In the genomic region with DNA sequence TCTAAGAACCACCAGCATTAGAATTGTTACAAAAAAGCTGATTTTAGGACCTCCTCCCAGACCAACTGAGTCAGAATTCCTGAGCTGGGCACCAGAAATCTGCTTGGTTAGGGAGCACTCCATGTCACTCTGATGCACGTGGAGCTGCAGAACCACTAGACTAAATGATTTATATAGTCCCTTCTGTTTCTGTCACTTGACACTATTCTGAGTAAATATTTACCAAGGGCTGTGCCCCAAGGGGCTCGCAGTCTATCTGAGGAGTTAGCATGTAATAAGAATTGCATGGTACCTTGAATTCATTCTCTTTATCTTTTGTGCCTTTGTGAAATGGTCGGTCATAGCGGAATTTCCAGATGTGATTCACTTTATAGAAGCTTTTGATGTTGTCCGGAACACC, we compare ENCODE assay signal across 18 cellular contexts.
DNase-seq lines count a peak whose midpoint lies in the region; ATAC-seq and TF ChIP-seq lines count a peak whose summit lies in the region.
"Had no signal": no experiment of that assay in that cellular context is flagged by ENCODE, and none has a peak within 500 bp of the region (broad histone marks: within the 10 kb centered on the region; RNA-seq: fewer than 3 reads in every experiment).

No MANE protein-coding gene starts in this region.

- peaks cover 0 to 21% of the 10 kb centered on the region in 2 donors for H3K36me3 ChIP-seq in adrenal gland (replicated peaks in 1 of 2)

- no peak for TF ChIP-seq CTCF in adrenal gland (IDR thresholded peaks at IDR 0.05)

- no peak overlapping the region for H3K27ac ChIP-seq in adrenal gland
- H3K27ac ChIP-seq: GM23248, HL-60 had no signal

- DNase-seq in DMS53 treated with DMSO at 0.1 percent for 48 hours (lab: John Stamatoyannopoulos, UW; ENCODE audit: unreplicated experiment) (peak; percentile 54), NCI-H2029 treated with DMSO at 0.1 percent for 48 hours (lab: John Stamatoyannopoulos, UW) (peak; percentile 17), NCI-H748 (lab: John Stamatoyannopoulos, UW; ENCODE audit: unreplicated experiment) (peak; percentile 83), left colon (no peak), adrenal gland (no peak), ureter (ENCODE audit: low spot score) (no peak), left lobe of liver (ENCODE audit: low spot score) (no peak)
- DNase-seq: ACHN, AML-193, Caco-2, GM23248, NCI-H2081 treated with DMSO at 0.1 percent for 48 hours, NCI-H524, OCI-M1, RPMI8226, T-helper 2 cell had no signal

- ATAC-seq in left colon (peak; percentile 68), left lobe of liver (no peak)
- ATAC-seq: HCT116 had no signal

- no peaks in the 10 kb centered on the region for H3K9me3 ChIP-seq in adrenal gland (replicated peaks in 1 of 3)
- H3K9me3 ChIP-seq: Caco-2 had no signal

- intact Hi-C loops in left colon (cut with DNase I, micrococcal nuclease) (no loop called here), adrenal gland (cut with DNase I) (loop anchor here in 1 of 2 donors (10.0 kb wide), 2 partner anchors 466 to 656 kb away; no protein-coding TSS in a partner anchor)

- TF ChIP-seq POLR2A in adrenal gland (IDR thresholded peaks at IDR 0.05): no peak

- H3K4me3 ChIP-seq in adrenal gland: no peak overlapping the region
- H3K4me3 ChIP-seq: GM23248 had no signal

- WGBS in adrenal gland, 4 donors: 87 to 100% (median 93%) methylated on average over 5 of the region's 5 CpGs

- H3K27me3 ChIP-seq in adrenal gland: no peaks in the 10 kb centered on the region

- H3K4me1 ChIP-seq in adrenal gland (replicated peaks in 1 of 2): no peaks in the 10 kb centered on the region

Comparison
In these comparisons a context has a peak if more than half of its experiments do, and no peak if none do; other contexts are left out.
1. DNase-seq: peak in DMS53 treated with DMSO at 0.1 percent for 48 hours (single experiment), NCI-H2029 treated with DMSO at 0.1 percent for 48 hours (single experiment) and NCI-H748 (single experiment); none in left colon (0 of 2), adrenal gland (0 of 7), ureter (single experiment) and left lobe of liver (single experiment).